ENCODE assay signal across 10 cellular contexts in the genomic region with DNA sequence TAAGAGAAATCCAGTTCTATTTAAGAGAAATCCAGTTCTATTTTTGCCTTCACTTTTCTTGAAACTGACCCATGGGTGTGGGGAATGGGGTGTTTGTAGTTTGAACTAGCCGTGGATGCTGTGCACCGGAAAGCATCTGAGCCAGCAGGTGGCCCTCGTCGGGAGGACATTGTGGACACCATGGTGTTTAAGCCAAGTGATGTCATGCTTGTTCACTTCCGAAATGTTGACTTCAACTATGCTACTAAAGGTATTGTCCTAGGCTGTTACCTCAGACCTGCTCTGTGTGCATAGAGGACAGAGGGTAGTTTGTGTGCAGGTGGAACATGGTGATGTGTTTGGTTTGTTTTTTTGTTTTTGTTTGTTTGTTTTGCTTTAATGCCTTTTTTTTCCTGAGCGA. TPM values are rescaled to one million over a fixed set of nuclear protein-coding genes. Genes with fewer than 3 reads are reported as not detected.
A peak's percentile ranks its signal among the peaks of the same experiment; 100 is the strongest.
DNase-seq lines count a peak whose midpoint lies in the region; ATAC-seq and TF ChIP-seq lines count a peak whose summit lies in the region.
"Had no signal": no experiment of that assay in that cellular context is flagged by ENCODE, and none has a peak within 500 bp of the region (broad histone marks: within the 10 kb centered on the region; RNA-seq: fewer than 3 reads in every experiment).

No MANE protein-coding gene starts in this region.

- BruUV-seq in MCF 10A (replicated peaks; lab: Mats Ljungman, UMichigan), result no TSS peak

- H3K27ac Mint-ChIP-seq in MCF 10A (ENCODE audit: low read depth, unreplicated experiment), result peak overlapping the region; percentile 63
- peak overlapping the region; percentile 100 for H3K27ac Mint-ChIP-seq in activated CD8-positive, alpha-beta T cell treated with anti-CD3 and anti-CD28 coated beads for 36 hours

- CTCF ChIA-PET in MCF 10A (lab: Yijun Ruan, JAX), result interaction anchor here (1.2 kb wide), 1 partner anchor 19 kb away, joined by 4 read pairs; no protein-coding TSS in a partner anchor
- CTCF ChIA-PET in activated CD8-positive, alpha-beta T cell treated with anti-CD3 and anti-CD28 coated beads for 36 hours (lab: Charles Lee), result interaction anchor here (0.9 kb wide), 1 partner anchor 19 kb away, joined by 3 read pairs; no protein-coding TSS in a partner anchor

- no peaks in the 10 kb centered on the region for H3K27me3 ChIP-seq in breast epithelium

- H3K9me3 ChIP-seq in breast epithelium, result no peaks in the 10 kb centered on the region
- H3K9me3 ChIP-seq: prostate gland had no signal

- no peaks in the 10 kb centered on the region for H3K36me3 ChIP-seq in breast epithelium

- peaks cover 66% of the 10 kb centered on the region for H3K36me3 Mint-ChIP-seq in MCF 10A (ENCODE audit: insufficient read depth, unreplicated experiment)
- H3K36me3 Mint-ChIP-seq in activated CD8-positive, alpha-beta T cell treated with anti-CD3 and anti-CD28 coated beads for 36 hours (ENCODE audit: low read depth), result peaks cover 75% of the 10 kb centered on the region

- TF ChIP-seq CTCF in MCF 10A (IDR thresholded peaks at IDR 0.05; ENCODE audit: unreplicated experiment), result no peak
- TF ChIP-seq CTCF in breast epithelium (IDR thresholded peaks at IDR 0.05), result no peak
- no peak for TF ChIP-seq CTCF in activated CD8-positive, alpha-beta T cell treated with anti-CD3 and anti-CD28 coated beads for 36 hours (IDR thresholded peaks at IDR 0.05)
- no peak for TF ChIP-seq CTCF in foreskin fibroblast (IDR thresholded peaks at IDR 0.05; ENCODE audit: low read depth, low read length)

- peak overlapping the region; percentile 91 for H3K4me3 Mint-ChIP-seq in MCF 10A (ENCODE audit: unreplicated experiment)
- H3K4me3 Mint-ChIP-seq in activated CD8-positive, alpha-beta T cell treated with anti-CD3 and anti-CD28 coated beads for 36 hours, result peak overlapping the region; percentile 45

- POLR2A ChIA-PET in MCF 10A (lab: Yijun Ruan, JAX), result interaction anchor here (5.4 kb wide), 1 partner anchor 20 kb away, joined by 104 read pairs; a partner anchor contains a TSS
- POLR2A ChIA-PET in activated CD8-positive, alpha-beta T cell treated with anti-CD3 and anti-CD28 coated beads for 36 hours (lab: Charles Lee), result interaction anchor here (0.6 to 20.4 kb wide), 2 partner anchors 15 to 228 kb away, joined by 4 to 485 read pairs; a partner anchor contains a TSS

- no peak for ATAC-seq in activated CD8-positive, alpha-beta T cell treated with anti-CD3 and anti-CD28 coated beads for 36 hours

- H3K9me3 Mint-ChIP-seq in MCF 10A (ENCODE audit: unreplicated experiment), result no peaks in the 10 kb centered on the region
- H3K9me3 Mint-ChIP-seq in activated CD8-positive, alpha-beta T cell treated with anti-CD3 and anti-CD28 coated beads for 36 hours, result no peaks in the 10 kb centered on the region

- peaks cover 23% of the 10 kb centered on the region for H3K4me1 Mint-ChIP-seq in MCF 10A (ENCODE audit: insufficient read depth, unreplicated experiment)
- H3K4me1 Mint-ChIP-seq in activated CD8-positive, alpha-beta T cell treated with anti-CD3 and anti-CD28 coated beads for 36 hours (ENCODE audit: low read depth), result peaks cover 50% of the 10 kb centered on the region

- H3K27ac ChIP-seq in breast epithelium, result no peak overlapping the region
- H3K27ac ChIP-seq: prostate gland had no signal

- DNase-seq in MCF 10A (ENCODE audit: unreplicated experiment) (peak; percentile 30), breast epithelium (ENCODE audit: low spot score in 2 of 2) (no peak), foreskin fibroblast (peak in 1 of 2 donors; percentile 18), posterior vena cava (ENCODE audit: low spot score) (no peak), iPS-NIHi11 (ENCODE audit: low spot score) (no peak), NCI-H1436 treated with DMSO at 0.1 percent for 48 hours (lab: John Stamatoyannopoulos, UW) (no peak)
- DNase-seq in activated CD8-positive, alpha-beta T cell treated with anti-CD3 and anti-CD28 coated beads for 36 hours, result no peak
- no peak for DNase-seq in activated CD4-positive, CD25-positive, alpha-beta regulatory T cell (lab: John Stamatoyannopoulos, UW)
- DNase-seq: NCI-H526 treated with DMSO at 0.1 percent for 48 hours had no signal

- no peaks in the 10 kb centered on the region for H3K27me3 Mint-ChIP-seq in MCF 10A (ENCODE audit: insufficient read depth, unreplicated experiment)
- H3K27me3 Mint-ChIP-seq in activated CD8-positive, alpha-beta T cell treated with anti-CD3 and anti-CD28 coated beads for 36 hours, result no peaks in the 10 kb centered on the region

- no peak for TF ChIP-seq POLR2A in breast epithelium (IDR thresholded peaks at IDR 0.05)

- intact Hi-C loops in MCF 10A (cut with micrococcal nuclease) (loop anchor here (1.0 to 2.0 kb wide), 2 partner anchors 37 to 119 kb away; a partner anchor contains a TSS), breast epithelium (cut with DNase I; ENCODE audit: low total_unique reads) (no loop called here), posterior vena cava (cut with DNase I) (no loop called here)
- intact Hi-C loops in activated CD8-positive, alpha-beta T cell treated with anti-CD3 and anti-CD28 coated beads for 36 hours (cut with micrococcal nuclease), result no loop called here

- H3K4me3 ChIP-seq in breast epithelium, result no peak overlapping the region
- peak overlapping the region; percentile 97 to 100 for H3K4me3 ChIP-seq in foreskin fibroblast (ENCODE audit: low read depth in 1 of 2, low read length in 2 of 2)
- H3K4me3 ChIP-seq: prostate gland had no signal

- no peaks in the 10 kb centered on the region for H3K4me1 ChIP-seq in breast epithelium

RNA-seq across cellular contexts. Expression of a gene that starts 3.3 kb away (rescaled TPM):
- total RNA-seq in MCF 10A (2022) (245 and 251 TPM in 2 replicates), breast epithelium (10 to 100 TPM; 43.8 to 62.6 (median 58.1) TPM), posterior vena cava (10 to 100 TPM; 66.5 to 72.2 TPM)
- 100 to 1,000 TPM; 322 to 333 TPM for total RNA-seq in activated CD8-positive, alpha-beta T cell treated with anti-CD3 and anti-CD28 coated beads for 36 hours

RNA-seq across cellular contexts. Expression of a gene that starts 20.0 kb away (rescaled TPM):
- total RNA-seq in MCF 10A (2022), result 184 and 198 TPM in 2 replicates
- total RNA-seq in breast epithelium, result 100 to 1,000 TPM in 1 of 3 donors, 10 to 100 TPM in 2; 97.9 to 103 (median 98.4) TPM
- 100 to 1,000 TPM; 309 to 323 TPM for total RNA-seq in activated CD8-positive, alpha-beta T cell treated with anti-CD3 and anti-CD28 coated beads for 36 hours
- 10 to 100 TPM; 74.4 to 76.2 TPM for total RNA-seq in posterior vena cava

RNA-seq across cellular contexts. Expression of a gene that starts 37.5 kb away (rescaled TPM):
- 27.3 and 31.5 TPM in 2 replicates for total RNA-seq in MCF 10A (2022)
- total RNA-seq in breast epithelium, result 10 to 100 TPM; 20.0 to 28.8 (median 23.6) TPM
- 10 to 100 TPM; 31.2 to 31.5 TPM for total RNA-seq in activated CD8-positive, alpha-beta T cell treated with anti-CD3 and anti-CD28 coated beads for 36 hours
- 10 to 100 TPM; 27.6 to 31.0 TPM for total RNA-seq in posterior vena cava

RNA-seq across cellular contexts. Expression of a gene that starts 52.1 kb away (rescaled TPM):
- total RNA-seq in MCF 10A (2022) (0.23 and 1.7 TPM in 2 replicates), breast epithelium (under 1 TPM; 0.15 to 0.48 (median 0.33) TPM), posterior vena cava (1 to 10 TPM in 1 of 2 donors, under 1 TPM in 1; 0.42 to 1.3 TPM)
- 1 to 10 TPM; 2.1 to 2.5 TPM for total RNA-seq in activated CD8-positive, alpha-beta T cell treated with anti-CD3 and anti-CD28 coated beads for 36 hours

Comparison
In these comparisons a context has a peak if more than half of its experiments do, and no peak if none do; other contexts are left out.
1. H3K4me3 ChIP-seq: peak in foreskin fibroblast (2 of 2); none in breast epithelium (0 of 3).